In the genomic region with DNA sequence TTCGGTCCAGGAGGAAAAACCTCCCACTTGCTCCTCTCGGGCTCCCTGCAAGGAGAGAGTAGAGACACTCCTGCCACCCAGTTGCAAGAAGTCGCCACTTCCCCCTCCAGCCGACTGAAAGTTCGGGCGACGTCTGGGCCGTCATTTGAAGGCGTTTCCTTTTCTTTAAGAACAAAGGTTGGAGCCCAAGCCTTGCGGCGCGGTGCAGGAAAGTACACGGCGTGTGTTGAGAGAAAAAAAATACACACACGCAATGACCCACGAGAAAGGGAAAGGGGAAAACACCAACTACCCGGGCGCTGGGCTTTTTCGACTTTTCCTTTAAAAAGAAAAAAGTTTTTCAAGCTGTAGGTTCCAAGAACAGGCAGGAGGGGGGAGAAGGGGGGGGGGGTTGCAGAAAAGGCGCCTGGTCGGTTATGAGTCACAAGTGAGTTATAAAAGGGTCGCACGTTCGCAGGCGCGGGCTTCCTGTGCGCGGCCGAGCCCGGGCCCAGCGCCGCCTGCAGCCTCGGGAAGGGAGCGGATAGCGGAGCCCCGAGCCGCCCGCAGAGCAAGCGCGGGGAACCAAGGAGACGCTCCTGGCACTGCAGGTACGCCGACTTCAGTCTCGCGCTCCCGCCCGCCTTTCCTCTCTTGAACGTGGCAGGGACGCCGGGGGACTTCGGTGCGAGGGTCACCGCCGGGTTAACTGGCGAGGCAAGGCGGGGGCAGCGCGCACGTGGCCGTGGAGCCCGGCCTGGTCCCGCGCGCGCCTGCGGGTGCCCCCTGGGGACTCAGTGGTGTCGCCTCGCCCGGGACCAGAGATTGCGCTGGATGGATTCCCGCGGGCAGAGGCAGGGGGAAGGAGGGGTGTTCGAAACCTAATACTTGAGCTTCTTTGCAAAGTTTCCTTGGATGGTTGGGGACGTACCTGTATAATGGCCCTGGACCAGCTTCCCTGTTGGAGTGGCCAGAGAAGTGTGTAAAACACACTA, we compare ENCODE assay signal across 8 cellular contexts. TPM values are rescaled to one million over a fixed set of nuclear protein-coding genes. Genes with fewer than 3 reads are reported as not detected.
DNase-seq lines count a peak whose midpoint lies in the region; ATAC-seq and TF ChIP-seq lines count a peak whose summit lies in the region.

No MANE protein-coding gene starts in this region.

- WGBS in tibial nerve, 2 donors, result 6 to 12% methylated on average over 52 to 55 of the region's 74 CpGs

- ATAC-seq in GM18519 (IDR thresholded peaks at IDR 0.05; ENCODE audit: low FRiP score, unreplicated experiment) (peak; percentile 30), HG02973 (IDR thresholded peaks at IDR 0.05; ENCODE audit: unreplicated experiment) (peak; percentile 39)

- H3K36me3 ChIP-seq in OCI-LY3 (replicated peaks; ENCODE audit: low read depth, low read length), result peaks cover 49% of the 10 kb centered on the region
- H3K36me3 ChIP-seq in parathyroid adenoma (ENCODE audit: control insufficient read depth, insufficient read depth, low read length), result no peaks in the 10 kb centered on the region
- peaks cover 0 to 19% (median 0%) of the 10 kb centered on the region in 3 donors for H3K36me3 ChIP-seq in tibial nerve

- H4K20me1 ChIP-seq in OCI-LY3 (ENCODE audit: insufficient read depth, low read length), result peaks cover 17% of the 10 kb centered on the region

- H3K36me3 Mint-ChIP-seq in activated T-helper 1 cell treated with anti-CD3 and anti-CD28 coated beads, Interleukin-12 subunit alpha, Interleukin-12 subunit beta, Interleukin-2, Interleukin-4 antibody, amounts not matched to agents 30 ng/mL and 10 ng/mL and 1 ng/mL, durations not matched to agents 14 hours and 24 hours and 36 hours (ENCODE audit: low read depth), result peaks cover 50% of the 10 kb centered on the region

- H3K27me3 Mint-ChIP-seq in activated T-helper 1 cell treated with anti-CD3 and anti-CD28 coated beads, Interleukin-12 subunit alpha, Interleukin-12 subunit beta, Interleukin-2, Interleukin-4 antibody, amounts not matched to agents 30 ng/mL and 10 ng/mL and 1 ng/mL, durations not matched to agents 14 hours and 24 hours and 36 hours (ENCODE audit: insufficient read depth), result no peaks in the 10 kb centered on the region

- peak overlapping the region; percentile 98 for H3K27ac Mint-ChIP-seq in activated T-helper 1 cell treated with anti-CD3 and anti-CD28 coated beads, Interleukin-12 subunit alpha, Interleukin-12 subunit beta, Interleukin-2, Interleukin-4 antibody, amounts not matched to agents 30 ng/mL and 10 ng/mL and 1 ng/mL, durations not matched to agents 14 hours and 24 hours and 36 hours

- no peaks in the 10 kb centered on the region for H3K27me3 ChIP-seq in OCI-LY3 (ENCODE audit: low read depth, low read length)
- H3K27me3 ChIP-seq in parathyroid adenoma (ENCODE audit: control insufficient read depth, insufficient read depth, low read length), result no peaks in the 10 kb centered on the region
- H3K27me3 ChIP-seq in tibial nerve, result no peaks in the 10 kb centered on the region

- H3K9me3 Mint-ChIP-seq in activated T-helper 1 cell treated with anti-CD3 and anti-CD28 coated beads, Interleukin-12 subunit alpha, Interleukin-12 subunit beta, Interleukin-2, Interleukin-4 antibody, amounts not matched to agents 30 ng/mL and 10 ng/mL and 1 ng/mL, durations not matched to agents 14 hours and 24 hours and 36 hours, result peaks cover 10% of the 10 kb centered on the region

- H3K79me2 ChIP-seq in OCI-LY3 (ENCODE audit: low read length) (peaks cover 81% of the 10 kb centered on the region), parathyroid adenoma (no peaks in the 10 kb centered on the region)

- peaks cover 38% of the 10 kb centered on the region for H3K4me1 ChIP-seq in OCI-LY3 (ENCODE audit: low read length)
- H3K4me1 ChIP-seq in parathyroid adenoma, result no peaks in the 10 kb centered on the region
- peaks cover 0 to 16% (median 7%) of the 10 kb centered on the region in 4 donors for H3K4me1 ChIP-seq in tibial nerve

- no peak for TF ChIP-seq EP300 in tibial nerve (IDR thresholded peaks at IDR 0.05)

- peak overlapping the region; percentile 98 for H3K4me3 Mint-ChIP-seq in activated T-helper 1 cell treated with anti-CD3 and anti-CD28 coated beads, Interleukin-12 subunit alpha, Interleukin-12 subunit beta, Interleukin-2, Interleukin-4 antibody, amounts not matched to agents 30 ng/mL and 10 ng/mL and 1 ng/mL, durations not matched to agents 14 hours and 24 hours and 36 hours

- DNase-seq in activated T-helper 1 cell treated with anti-CD3 and anti-CD28 coated beads, Interleukin-12 subunit alpha, Interleukin-12 subunit beta, Interleukin-2, Interleukin-4 antibody, amounts not matched to agents 30 ng/mL and 10 ng/mL and 1 ng/mL, durations not matched to agents 14 hours and 24 hours and 36 hours (ENCODE audit: low spot score), result peak; percentile 68
- DNase-seq in foreskin melanocyte (peak; percentile 48), tibial nerve (ENCODE audit: low spot score in 2 of 2) (peak in 1 of 2 donors; percentile 20), NCI-H524 (lab: John Stamatoyannopoulos, UW) (no peak)

- peak overlapping the region; percentile 29; the same call in 1 of the 2 replicates for H2AFZ ChIP-seq in OCI-LY3 (ENCODE audit: low read depth, low read length)
- H2AFZ ChIP-seq in parathyroid adenoma, result peak overlapping the region; percentile 33

- intact Hi-C loops in activated T-helper 1 cell treated with anti-CD3 and anti-CD28 coated beads, Interleukin-12 subunit alpha, Interleukin-12 subunit beta, Interleukin-2, Interleukin-4 antibody, amounts not matched to agents 30 ng/mL and 10 ng/mL and 1 ng/mL, durations not matched to agents 14 hours and 24 hours and 36 hours (cut with micrococcal nuclease), result loop anchor here (1.0 to 2.0 kb wide), 8 partner anchors 21 to 166 kb away; no protein-coding TSS in a partner anchor

- H3K9ac ChIP-seq in OCI-LY3 (ENCODE audit: low read length), result peak overlapping the region; percentile 100
- no peak overlapping the region for H3K9ac ChIP-seq in parathyroid adenoma

- H3K27ac ChIP-seq in OCI-LY3 (ENCODE audit: low read length), result peak overlapping the region; percentile 98
- no peak overlapping the region for H3K27ac ChIP-seq in parathyroid adenoma
- H3K27ac ChIP-seq in tibial nerve, result peak overlapping the region in 3 of 4 donors; percentile 23 to 74 (median 56)

- no peaks in the 10 kb centered on the region for H3K9me3 ChIP-seq in OCI-LY3 (ENCODE audit: insufficient read depth, low read length)
- H3K9me3 ChIP-seq in parathyroid adenoma (ENCODE audit: control insufficient read depth, low read length), result no peaks in the 10 kb centered on the region
- H3K9me3 ChIP-seq in tibial nerve, result no peaks in the 10 kb centered on the region

- H3K4me1 Mint-ChIP-seq in activated T-helper 1 cell treated with anti-CD3 and anti-CD28 coated beads, Interleukin-12 subunit alpha, Interleukin-12 subunit beta, Interleukin-2, Interleukin-4 antibody, amounts not matched to agents 30 ng/mL and 10 ng/mL and 1 ng/mL, durations not matched to agents 14 hours and 24 hours and 36 hours (ENCODE audit: low read depth), result peaks cover 69% of the 10 kb centered on the region

- TF ChIP-seq CTCF in OCI-LY3 (IDR thresholded peaks at IDR 0.05; ENCODE audit: low read depth, low read length), result peak; percentile 18; the same call in 1 of the 2 replicates
- no peak for TF ChIP-seq CTCF in parathyroid adenoma (IDR thresholded peaks at IDR 0.05)
- TF ChIP-seq CTCF in tibial nerve (IDR thresholded peaks at IDR 0.05), result peak in 2 of 5 experiments; percentile 6 to 27

- peak overlapping the region; percentile 94 for H3K4me3 ChIP-seq in OCI-LY3 (ENCODE audit: low read length)
- no peak overlapping the region for H3K4me3 ChIP-seq in parathyroid adenoma (ENCODE audit: low read depth, low read length)
- H3K4me3 ChIP-seq in tibial nerve, result peak overlapping the region; percentile 42 to 73 (median 62)

- no peak for TF ChIP-seq POLR2A in tibial nerve (IDR thresholded peaks at IDR 0.05)

- H3K4me2 ChIP-seq in OCI-LY3 (ENCODE audit: low read length) (peak overlapping the region; percentile 94), parathyroid adenoma (ENCODE audit: low read length) (no peak overlapping the region)

RNA-seq across cellular contexts. Expression of a gene that starts 45.3 kb away (rescaled TPM):
- 48.6 and 55.8 TPM in 2 replicates for total RNA-seq in activated T-helper 1 cell treated with anti-CD3 and anti-CD28 coated beads, Interleukin-12 subunit alpha, Interleukin-12 subunit beta, Interleukin-2, Interleukin-4 antibody, amounts not matched to agents 30 ng/mL and 10 ng/mL and 1 ng/mL, durations not matched to agents 14 hours and 24 hours and 36 hours
- 10 to 100 TPM; 14.5 to 22.3 (median 18.4) TPM for total RNA-seq in tibial nerve

Comparison
In these comparisons a context has a peak if more than half of its experiments do, and no peak if none do; other contexts are left out.
1. DNase-seq: peak in activated T-helper 1 cell treated with anti-CD3 and anti-CD28 coated beads, Interleukin-12 subunit alpha, Interleukin-12 subunit beta, Interleukin-2, Interleukin-4 antibody, amounts not matched to agents 30 ng/mL and 10 ng/mL and 1 ng/mL, durations not matched to agents 14 hours and 24 hours and 36 hours (single experiment) and foreskin melanocyte (single experiment); none in NCI-H524 (0 of 2).